ENCODE assay signal across 22 cellular contexts in the genomic region with DNA sequence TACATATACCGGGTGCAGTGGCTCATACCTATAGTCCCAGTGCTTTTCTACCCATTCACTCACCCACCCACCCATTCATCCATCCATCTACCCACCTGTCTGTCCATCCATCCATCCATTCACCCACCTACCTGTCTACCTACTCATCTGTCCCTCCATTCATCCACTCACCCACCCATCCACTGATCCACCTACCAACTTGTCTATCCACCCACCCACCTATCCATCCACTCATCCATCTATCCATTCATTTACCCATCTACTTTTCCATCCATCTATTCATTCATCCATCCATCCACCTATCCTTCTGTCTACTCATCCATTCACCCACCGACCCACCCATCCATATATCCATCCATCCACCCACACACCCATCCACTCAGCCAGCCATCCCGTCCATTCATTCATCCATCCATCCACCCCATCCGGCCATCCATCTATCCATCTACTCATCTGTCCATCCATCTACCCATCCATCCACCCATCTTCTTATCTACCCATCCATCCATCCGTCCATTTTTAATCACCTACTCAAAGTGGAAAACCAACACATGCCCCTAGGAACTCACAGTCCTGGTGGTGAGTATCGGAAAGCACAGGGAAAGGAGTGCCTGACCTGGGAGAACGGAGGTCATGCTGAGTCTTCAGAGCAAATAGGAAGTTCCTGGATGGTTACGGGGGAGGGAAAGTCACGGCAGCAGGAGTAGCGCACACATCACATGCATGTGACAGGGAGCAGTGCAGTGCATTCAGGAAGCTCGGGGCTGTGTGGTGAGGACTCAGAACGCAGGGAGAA.
"Had no signal": no experiment of that assay in that cellular context is flagged by ENCODE, and none has a peak within 500 bp of the region (broad histone marks: within the 10 kb centered on the region; RNA-seq: fewer than 3 reads in every experiment).

No MANE protein-coding gene starts in this region.

- H3K9me3 Mint-ChIP-seq: activated T-cell treated with anti-CD3 and anti-CD28 coated beads, Interleukin-2, amount 50 U/mL, for 4 hours had no signal

- H3K36me3 ChIP-seq: ovary had no signal

- H3K4me3 Mint-ChIP-seq: activated B cell treated with CpG ODN at 0.5 μM for 24 hours; activated naive CD4-positive, alpha-beta T cell treated with anti-CD3 and anti-CD28 coated beads for 36 hours; activated T-cell treated with anti-CD3 and anti-CD28 coated beads, Interleukin-2, amount 50 U/mL, for 4 hours; brain; mesothelial cell of epicardium; neural progenitor cell; T-helper 2 cell treated with Interferon-gamma antibody and Interleukin-4, amounts not matched to agents 5 μg/mL and 100 μg/mL, for 36 hours had no signal

- H3K4me2 ChIP-seq: neural progenitor cell had no signal

- H3K4me3 ChIP-seq: left lung, lung, neural progenitor cell, ovary, upper lobe of right lung had no signal

- H3K27me3 ChIP-seq: foreskin keratinocyte, left lung, neural progenitor cell, ovary, upper lobe of right lung had no signal

- DNase-seq: activated B cell treated with CpG ODN at 0.5 μM for 24 hours; activated CD4-positive, alpha-beta T cell treated with anti-CD3 and anti-CD28 coated beads for 4 hours; activated CD4-positive, alpha-beta T cell treated with anti-CD3 and anti-CD28 coated beads, Interleukin-2, amount 50 U/mL, for 48 hours; activated naive CD4-positive, alpha-beta T cell treated with anti-CD3 and anti-CD28 coated beads for 36 hours; activated T-cell treated with anti-CD3 and anti-CD28 coated beads, Interleukin-2, amount 50 U/mL, for 4 hours; anterior cingulate cortex; effector CD8-positive, alpha-beta T cell; foreskin keratinocyte; hippocampal formation; kidney glomerular epithelial cell; left lung; naive thymus-derived CD8-positive, alpha-beta T cell; ovary; stimulated activated CD4-positive, alpha-beta T cell treated with anti-CD3 and anti-CD28 coated beads, Interleukin-4, amount 100 ng/mL, for 24 hours; stimulated activated naive CD8-positive, alpha-beta T cell treated with anti-CD3 and anti-CD28 coated beads, Interleukin-15, Interleukin-2, amounts not matched to agents 100 U/mL and 50 U/mL, for 24 hours had no signal

- H3K9ac ChIP-seq: neural progenitor cell had no signal

- H3K27me3 Mint-ChIP-seq: activated B cell treated with CpG ODN at 0.5 μM for 24 hours; brain; naive thymus-derived CD8-positive, alpha-beta T cell had no signal

- ATAC-seq: activated T-cell treated with anti-CD3 and anti-CD28 coated beads, Interleukin-2, amount 50 U/mL, for 4 hours; foreskin keratinocyte; left lung; right cardiac atrium had no signal

- H3K27ac Mint-ChIP-seq: activated B cell treated with CpG ODN at 0.5 μM for 24 hours; activated naive CD4-positive, alpha-beta T cell treated with anti-CD3 and anti-CD28 coated beads for 36 hours; brain; mesothelial cell of epicardium; neural progenitor cell; T-helper 2 cell treated with Interferon-gamma antibody and Interleukin-4, amounts not matched to agents 5 μg/mL and 100 μg/mL, for 36 hours had no signal

- H3K4me1 Mint-ChIP-seq: activated B cell treated with CpG ODN at 0.5 μM for 24 hours, brain, mesothelial cell of epicardium, neural progenitor cell had no signal

- H2AFZ ChIP-seq: neural progenitor cell had no signal

- H3K9me3 ChIP-seq: ovary, upper lobe of right lung had no signal

- H3K4me1 ChIP-seq: foreskin keratinocyte, left lung, neural progenitor cell, upper lobe of right lung had no signal

- H3K27ac ChIP-seq: foreskin keratinocyte, left lung, neural progenitor cell, ovary, upper lobe of right lung had no signal
